8 cellular contexts compared by ENCODE assay signal in genomic region chr7:139855498-139856270, GRCh38. TPM values are rescaled to one million over a fixed set of nuclear protein-coding genes. Genes with fewer than 3 reads are reported as not detected.
DNase-seq lines count a peak whose midpoint lies in the region; ATAC-seq and TF ChIP-seq lines count a peak whose summit lies in the region.

No MANE protein-coding gene starts in this region.

- H3K36me3 Mint-ChIP-seq in CD14-positive monocyte (peaks cover 54 to 58% of the 10 kb centered on the region in 2 donors), nephron (ENCODE audit: low read depth) (no peaks in the 10 kb centered on the region)
- no peaks in the 10 kb centered on the region for H3K36me3 Mint-ChIP-seq in activated naive CD8-positive, alpha-beta T cell treated with anti-CD3 and anti-CD28 coated beads, Interleukin-2, amount 50 U/mL, for 24 hours (ENCODE audit: low read depth)

- peaks cover 0 to 4% (median 0%) of the 10 kb centered on the region in 3 donors for H3K27me3 Mint-ChIP-seq in CD14-positive monocyte (ENCODE audit: low read depth in 3 of 3)
- no peaks in the 10 kb centered on the region for H3K27me3 Mint-ChIP-seq in activated naive CD8-positive, alpha-beta T cell treated with anti-CD3 and anti-CD28 coated beads, Interleukin-2, amount 50 U/mL, for 24 hours
- no peaks in the 10 kb centered on the region for H3K27me3 Mint-ChIP-seq in nephron (ENCODE audit: low read depth)

- peak; percentile 85 for DNase-seq in CD14-positive monocyte (ENCODE audit: low spot score)
- peak; percentile 21 for DNase-seq in activated naive CD8-positive, alpha-beta T cell treated with anti-CD3 and anti-CD28 coated beads, Interleukin-2, amount 50 U/mL, for 24 hours
- no peak for DNase-seq in NCI-H1694 (lab: John Stamatoyannopoulos, UW)
- no peak for DNase-seq in NCI-H1092 treated with DMSO at 0.1 percent for 48 hours (lab: John Stamatoyannopoulos, UW)
- DNase-seq in NCI-H2196 treated with DMSO at 0.1 percent for 48 hours (lab: John Stamatoyannopoulos, UW; ENCODE audit: unreplicated experiment): no peak

- TF ChIP-seq CTCF in CD14-positive monocyte (IDR thresholded peaks at IDR 0.05): no peak
- TF ChIP-seq CTCF in nephron (IDR thresholded peaks at IDR 0.05; ENCODE audit: unreplicated experiment in 3 of 3): no peak

- H3K9me3 Mint-ChIP-seq in CD14-positive monocyte (peaks cover 0 to 9% (median 2%) of the 10 kb centered on the region in 7 donors), nephron (no peaks in the 10 kb centered on the region)
- peaks cover 6% of the 10 kb centered on the region for H3K9me3 Mint-ChIP-seq in activated naive CD8-positive, alpha-beta T cell treated with anti-CD3 and anti-CD28 coated beads, Interleukin-2, amount 50 U/mL, for 24 hours

- H3K27ac Mint-ChIP-seq in CD14-positive monocyte: peak overlapping the region; percentile 95 to 100 (median 99)
- peak overlapping the region; percentile 37 for H3K27ac Mint-ChIP-seq in activated naive CD8-positive, alpha-beta T cell treated with anti-CD3 and anti-CD28 coated beads, Interleukin-2, amount 50 U/mL, for 24 hours
- peak overlapping the region; percentile 18 to 90 (median 46) for H3K27ac Mint-ChIP-seq in nephron

- intact Hi-C loops in CD14-positive monocyte (cut with micrococcal nuclease): loop anchor here in 1 of 2 donors (2.0 to 5.0 kb wide), 3 partner anchors 25 to 78 kb away; partner anchors contain the start of gene HIPK2

- H3K4me1 Mint-ChIP-seq in CD14-positive monocyte (peaks cover 80% of the 10 kb centered on the region), nephron (no peaks in the 10 kb centered on the region)
- peaks cover 33% of the 10 kb centered on the region for H3K4me1 Mint-ChIP-seq in activated naive CD8-positive, alpha-beta T cell treated with anti-CD3 and anti-CD28 coated beads, Interleukin-2, amount 50 U/mL, for 24 hours

- ATAC-seq in GM19452 (IDR thresholded peaks at IDR 0.05; ENCODE audit: unreplicated experiment): peak; percentile 77
- ATAC-seq in HG03558 (IDR thresholded peaks at IDR 0.05; ENCODE audit: extremely low read depth, unreplicated experiment): peak; percentile 93
- peak; percentile 77 for ATAC-seq in activated naive CD8-positive, alpha-beta T cell treated with anti-CD3 and anti-CD28 coated beads, Interleukin-2, amount 50 U/mL, for 24 hours

- H3K4me3 Mint-ChIP-seq in CD14-positive monocyte (peak overlapping the region in 1 of 2 donors; percentile 83), nephron (no peak overlapping the region)
- no peak overlapping the region for H3K4me3 Mint-ChIP-seq in activated naive CD8-positive, alpha-beta T cell treated with anti-CD3 and anti-CD28 coated beads, Interleukin-2, amount 50 U/mL, for 24 hours

RNA-seq across cellular contexts. Expression of gene TBXAS1, which starts 26.6 kb away (rescaled TPM):
- polyA plus RNA-seq in CD14-positive monocyte: 100 to 1,000 TPM; 289 to 298 TPM

Comparison
In these comparisons a context has a peak if more than half of its experiments do, and no peak if none do; other contexts are left out.
1. DNase-seq: peak in CD14-positive monocyte (single experiment) and activated naive CD8-positive, alpha-beta T cell treated with anti-CD3 and anti-CD28 coated beads, Interleukin-2, amount 50 U/mL, for 24 hours (single experiment); none in NCI-H1694 (single experiment), NCI-H1092 treated with DMSO at 0.1 percent for 48 hours (single experiment) and NCI-H2196 treated with DMSO at 0.1 percent for 48 hours (single experiment).
2. H3K27ac Mint-ChIP-seq: peak in every context shown above with its lines; median percentile 99 in CD14-positive monocyte; 46 in nephron; 37 in activated naive CD8-positive, alpha-beta T cell treated with anti-CD3 and anti-CD28 coated beads, Interleukin-2, amount 50 U/mL, for 24 hours.
3. Peak in every context shown above with its lines, with median percentiles within 50 percentile points of each other: ATAC-seq.